ENCODE assay signal across 2 cellular contexts in genomic region chr17:61579961-61580360, GRCh38.
TF ChIP-seq lines count a peak whose summit lies in the region.

No MANE protein-coding gene starts in this region.

TF ChIP-seq in HepG2, 621 proteins besides CTCF, POLR2A, EP300 and RAD21 (continued from another document and continues in another):
- peak; percentile 19 to 30; a peak in 1 of 4 replicates for TF ChIP-seq HMGXB4 (CRISPR knock-in tag; IDR thresholded peaks at IDR 0.05; ENCODE audit: borderline replicate concordance in 1 of 2, low read depth in 1 of 2)
- TF ChIP-seq RXRA (CRISPR knock-in tag; IDR thresholded peaks at IDR 0.05), result no peak
- TF ChIP-seq ZNF264 (CRISPR knock-in tag; IDR thresholded peaks at IDR 0.05), result peak; percentile 25; the same call in 1 of the 2 replicates
- TF ChIP-seq PPARG (CRISPR knock-in tag; conservative IDR thresholded peaks at IDR 0.05), result 0 out of 2 replicates have a peak, but pooled peaks have one; percentile 12
- TF ChIP-seq HOXA3 (CRISPR knock-in tag; IDR thresholded peaks at IDR 0.05), result peak; percentile 45; the same call in 1 of the 2 replicates
- TF ChIP-seq ZNF232 (CRISPR knock-in tag; IDR thresholded peaks at IDR 0.05; ENCODE audit: borderline replicate concordance), result 0 out of 2 replicates have a peak, but pooled peaks have one; percentile 30
- no peak for TF ChIP-seq TSC22D2 (CRISPR knock-in tag; IDR thresholded peaks at IDR 0.05; ENCODE audit: borderline replicate concordance)
- peak; percentile 61; the same call in 1 of the 2 replicates for TF ChIP-seq SMC3 (IDR thresholded peaks at IDR 0.05; ENCODE audit: low read length)
- TF ChIP-seq MEIS1 (CRISPR knock-in tag; IDR thresholded peaks at IDR 0.05; ENCODE audit: borderline replicate concordance), result no peak
- no peak for TF ChIP-seq ZUFSP (CRISPR knock-in tag; IDR thresholded peaks at IDR 0.05; ENCODE audit: borderline replicate concordance)
- peak; percentile 67 for TF ChIP-seq ZMYM4 (CRISPR knock-in tag; IDR thresholded peaks at IDR 0.05)
- no peak for TF ChIP-seq ZNF839 (CRISPR knock-in tag; IDR thresholded peaks at IDR 0.05; ENCODE audit: borderline replicate concordance)
- no peak for TF ChIP-seq ZNF407 (CRISPR knock-in tag; IDR thresholded peaks at IDR 0.05; ENCODE audit: not compliant biosample characterization)
- no peak for TF ChIP-seq KLF15 (CRISPR knock-in tag; IDR thresholded peaks at IDR 0.05; ENCODE audit: borderline replicate concordance)

TF ChIP-seq in SK-N-SH treated with all-trans-retinoic acid at 6 μM for 48 hours, 23 proteins besides CTCF, POLR2A, EP300 and RAD21 (continued from another document):
- TF ChIP-seq ZNF70 (CRISPR knock-in tag; IDR thresholded peaks at IDR 0.05) (no peak), ARNTL (CRISPR knock-in tag; IDR thresholded peaks at IDR 0.05; ENCODE audit: borderline replicate concordance, low read depth) (no peak), TCF4 (CRISPR knock-in tag; IDR thresholded peaks at IDR 0.05; ENCODE audit: borderline replicate concordance) (no peak), PPARA (CRISPR knock-in tag; IDR thresholded peaks at IDR 0.05; ENCODE audit: borderline replicate concordance) (no peak), CREB5 (CRISPR knock-in tag; IDR thresholded peaks at IDR 0.05; ENCODE audit: low read depth) (no peak), ZFP3 (CRISPR knock-in tag; IDR thresholded peaks at IDR 0.05) (no peak), BACH2 (CRISPR knock-in tag; IDR thresholded peaks at IDR 0.05; ENCODE audit: borderline replicate concordance) (no peak), PATZ1 (CRISPR knock-in tag; IDR thresholded peaks at IDR 0.05; ENCODE audit: borderline replicate concordance) (no peak), GLIS3 (CRISPR knock-in tag; IDR thresholded peaks at IDR 0.05) (no peak), ISL1 (CRISPR knock-in tag; IDR thresholded peaks at IDR 0.05) (no peak), ZC3H10 (CRISPR knock-in tag; IDR thresholded peaks at IDR 0.05) (no peak), TSHZ2 (CRISPR knock-in tag; IDR thresholded peaks at IDR 0.05) (no peak)
